Comparison of ENCODE assay signal across 24 cellular contexts in the genomic region with DNA sequence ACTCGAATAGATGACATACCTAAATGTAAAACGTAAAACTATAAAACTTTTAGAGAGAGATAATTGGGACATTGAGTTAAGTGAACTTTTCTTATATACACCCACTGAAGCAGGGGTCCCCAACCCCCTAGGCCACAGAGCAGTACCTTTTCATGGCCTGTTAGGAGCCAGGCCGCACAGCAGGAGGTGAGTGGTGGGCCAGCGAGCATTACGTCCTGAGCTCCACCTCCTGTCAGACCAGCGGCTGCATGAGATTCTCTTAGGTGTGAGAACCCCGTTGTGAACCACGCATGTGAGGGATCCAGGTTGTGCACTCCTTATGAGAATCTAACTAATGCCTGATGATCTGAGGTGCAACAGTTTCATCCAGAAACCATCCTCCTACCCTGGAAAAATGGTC.
DNase-seq lines count a peak whose midpoint lies in the region; ATAC-seq and TF ChIP-seq lines count a peak whose summit lies in the region.
"Had no signal": no experiment of that assay in that cellular context is flagged by ENCODE, and none has a peak within 500 bp of the region (broad histone marks: within the 10 kb centered on the region; RNA-seq: fewer than 3 reads in every experiment).

No MANE protein-coding gene starts in this region.

- no peak overlapping the region for H3K27ac ChIP-seq in coronary artery
- no peak overlapping the region for H3K27ac ChIP-seq in naive thymus-derived CD4-positive, alpha-beta T cell (ENCODE audit: low read depth, low read length)
- H3K27ac ChIP-seq: GM23248, SJCRH30 had no signal

- no peaks in the 10 kb centered on the region for H3K36me3 ChIP-seq in naive thymus-derived CD4-positive, alpha-beta T cell (ENCODE audit: control insufficient read depth in 2 of 3, insufficient read depth in 3 of 3, low read length in 3 of 3)
- H3K36me3 ChIP-seq: MG63, SJCRH30 had no signal

- no peak for TF ChIP-seq CTCF in coronary artery (IDR thresholded peaks at IDR 0.05)
- TF ChIP-seq CTCF in type B pancreatic cell (conservative IDR thresholded peaks at IDR 0.05): no peak
- no peak for TF ChIP-seq CTCF in activated CD8-positive, alpha-beta T cell treated with anti-CD3 and anti-CD28 coated beads for 36 hours (IDR thresholded peaks at IDR 0.05)

- H3K9me3 Mint-ChIP-seq in type B pancreatic cell: peaks cover 5% of the 10 kb centered on the region
- peaks cover 0 to 4% (median 0%) of the 10 kb centered on the region in 11 donors for H3K9me3 Mint-ChIP-seq in naive thymus-derived CD4-positive, alpha-beta T cell
- H3K9me3 Mint-ChIP-seq in activated CD8-positive, alpha-beta T cell treated with anti-CD3 and anti-CD28 coated beads for 36 hours: no peaks in the 10 kb centered on the region

- peak; percentile 55 for DNase-seq in Right ventricle myocardium inferior (ENCODE audit: missing footprints)
- DNase-seq in left cardiac atrium: no peak
- peak; percentile 46 for DNase-seq in coronary artery (ENCODE audit: low spot score)
- DNase-seq in posterior vena cava (ENCODE audit: low spot score): peak; percentile 64
- DNase-seq in type B pancreatic cell (ENCODE audit: extremely low spot score, unreplicated experiment): peak; percentile 58
- no peak for DNase-seq in naive thymus-derived CD4-positive, alpha-beta T cell
- DNase-seq in activated CD8-positive, alpha-beta T cell treated with anti-CD3 and anti-CD28 coated beads for 36 hours: no peak
- DNase-seq: 8988T; ACHN; CD4-positive, CD25-positive, alpha-beta regulatory T cell; GM23248; H7; IMR-90; KG1; MG63; NCI-H1105 treated with DMSO at 0.1 percent for 48 hours; NCI-H146; NCI-H1930; NCI-H2107; NCI-H446; NCI-H524 treated with DMSO at 0.1 percent for 48 hours; NCI-H774; SJCRH30 had no signal

- no peaks in the 10 kb centered on the region for H3K9me3 ChIP-seq in naive thymus-derived CD4-positive, alpha-beta T cell (ENCODE audit: control insufficient read depth in 2 of 3, low read length in 3 of 3)
- H3K9me3 ChIP-seq: MG63, SJCRH30 had no signal

- no peaks in the 10 kb centered on the region for H3K36me3 Mint-ChIP-seq in type B pancreatic cell
- no peaks in the 10 kb centered on the region for H3K36me3 Mint-ChIP-seq in naive thymus-derived CD4-positive, alpha-beta T cell
- no peaks in the 10 kb centered on the region for H3K36me3 Mint-ChIP-seq in activated CD8-positive, alpha-beta T cell treated with anti-CD3 and anti-CD28 coated beads for 36 hours (ENCODE audit: low read depth)
- H3K36me3 Mint-ChIP-seq: CD4-positive, CD25-positive, alpha-beta regulatory T cell had no signal

- CTCF ChIA-PET in naive thymus-derived CD4-positive, alpha-beta T cell (lab: Charles Lee): no interaction called here
- CTCF ChIA-PET in activated CD8-positive, alpha-beta T cell treated with anti-CD3 and anti-CD28 coated beads for 36 hours (lab: Charles Lee): no interaction called here

- H3K27me3 ChIP-seq in naive thymus-derived CD4-positive, alpha-beta T cell (ENCODE audit: control insufficient read depth in 2 of 2, insufficient read depth in 2 of 2, low read length in 2 of 2): no peaks in the 10 kb centered on the region
- H3K27me3 ChIP-seq: MG63 had no signal

- H3K27ac Mint-ChIP-seq in type B pancreatic cell: no peak overlapping the region
- H3K27ac Mint-ChIP-seq in naive thymus-derived CD4-positive, alpha-beta T cell: no peak overlapping the region
- H3K27ac Mint-ChIP-seq in activated CD8-positive, alpha-beta T cell treated with anti-CD3 and anti-CD28 coated beads for 36 hours: no peak overlapping the region
- H3K27ac Mint-ChIP-seq: CD4-positive, CD25-positive, alpha-beta regulatory T cell had no signal

- no peak overlapping the region for H3K4me3 ChIP-seq in coronary artery
- H3K4me3 ChIP-seq in naive thymus-derived CD4-positive, alpha-beta T cell (ENCODE audit: low read length): no peak overlapping the region
- H3K4me3 ChIP-seq: GM23248, MG63, SJCRH30 had no signal

- H3K4me1 Mint-ChIP-seq in type B pancreatic cell (ENCODE audit: unreplicated experiment): no peaks in the 10 kb centered on the region
- no peaks in the 10 kb centered on the region for H3K4me1 Mint-ChIP-seq in naive thymus-derived CD4-positive, alpha-beta T cell
- H3K4me1 Mint-ChIP-seq in activated CD8-positive, alpha-beta T cell treated with anti-CD3 and anti-CD28 coated beads for 36 hours (ENCODE audit: low read depth): no peaks in the 10 kb centered on the region
- H3K4me1 Mint-ChIP-seq: CD4-positive, CD25-positive, alpha-beta regulatory T cell had no signal

- H3K4me3 Mint-ChIP-seq in type B pancreatic cell: no peak overlapping the region
- no peak overlapping the region for H3K4me3 Mint-ChIP-seq in naive thymus-derived CD4-positive, alpha-beta T cell
- H3K4me3 Mint-ChIP-seq in activated CD8-positive, alpha-beta T cell treated with anti-CD3 and anti-CD28 coated beads for 36 hours: no peak overlapping the region
- H3K4me3 Mint-ChIP-seq: CD4-positive, CD25-positive, alpha-beta regulatory T cell had no signal

- intact Hi-C loops in Right ventricle myocardium inferior (cut with DNase I): no loop called here
- intact Hi-C loops in left cardiac atrium (cut with DNase I): no loop called here
- intact Hi-C loops in posterior vena cava (cut with DNase I): no loop called here
- intact Hi-C loops in naive thymus-derived CD4-positive, alpha-beta T cell (cut with micrococcal nuclease): no loop called here
- intact Hi-C loops in activated CD8-positive, alpha-beta T cell treated with anti-CD3 and anti-CD28 coated beads for 36 hours (cut with micrococcal nuclease): no loop called here

- H3K4me1 ChIP-seq in naive thymus-derived CD4-positive, alpha-beta T cell (ENCODE audit: control insufficient read depth in 2 of 2, insufficient read depth in 2 of 2, low read length in 2 of 2): no peaks in the 10 kb centered on the region
- H3K4me1 ChIP-seq: SJCRH30 had no signal

- peaks cover 28% of the 10 kb centered on the region for H3K27me3 Mint-ChIP-seq in type B pancreatic cell
- peaks cover 0 to 3% (median 0%) of the 10 kb centered on the region in 5 donors for H3K27me3 Mint-ChIP-seq in naive thymus-derived CD4-positive, alpha-beta T cell
- no peaks in the 10 kb centered on the region for H3K27me3 Mint-ChIP-seq in activated CD8-positive, alpha-beta T cell treated with anti-CD3 and anti-CD28 coated beads for 36 hours
- H3K27me3 Mint-ChIP-seq: CD4-positive, CD25-positive, alpha-beta regulatory T cell had no signal

- POLR2A ChIA-PET in naive thymus-derived CD4-positive, alpha-beta T cell (lab: Charles Lee): no interaction called here
- POLR2A ChIA-PET in activated CD8-positive, alpha-beta T cell treated with anti-CD3 and anti-CD28 coated beads for 36 hours (lab: Charles Lee): no interaction called here

- no peak for ATAC-seq in Right ventricle myocardium inferior
- no peak for ATAC-seq in left cardiac atrium
- ATAC-seq in naive thymus-derived CD4-positive, alpha-beta T cell: no peak
- ATAC-seq in esophagus mucosa: no peak
- no peak for ATAC-seq in activated CD8-positive, alpha-beta T cell treated with anti-CD3 and anti-CD28 coated beads for 36 hours

Comparison
In these comparisons a context has a peak if more than half of its experiments do, and no peak if none do; other contexts are left out.
1. DNase-seq: peak in Right ventricle myocardium inferior (single experiment), coronary artery (single experiment), posterior vena cava (single experiment) and type B pancreatic cell (single experiment); none in left cardiac atrium (single experiment), naive thymus-derived CD4-positive, alpha-beta T cell (0 of 9) and activated CD8-positive, alpha-beta T cell treated with anti-CD3 and anti-CD28 coated beads for 36 hours (single experiment).